In genomic region chr2:190748966-190749365, GRCh38 we compare ENCODE assay signal across 1 cellular context.
TF ChIP-seq lines count a peak whose summit lies in the region.

No MANE protein-coding gene starts in this region.

TF ChIP-seq in GM23338, 12 proteins besides CTCF, POLR2A, EP300 and RAD21:
- TF ChIP-seq ZNF462 (CRISPR knock-in tag; IDR thresholded peaks at IDR 0.05) (no peak), REST (IDR thresholded peaks at IDR 0.05; ENCODE audit: unreplicated experiment) (no peak), ZNF331 (CRISPR knock-in tag; IDR thresholded peaks at IDR 0.05; ENCODE audit: low read depth) (no peak), EZH2 (IDR thresholded peaks at IDR 0.05; ENCODE audit: low read depth, unreplicated experiment) (no peak)
